In genomic region chr12:23626791-23627190, GRCh38 we compare ENCODE assay signal across 29 cellular contexts.
"Had no signal": no experiment of that assay in that cellular context is flagged by ENCODE, and none has a peak within 500 bp of the region (broad histone marks: within the 10 kb centered on the region; RNA-seq: fewer than 3 reads in every experiment).

No MANE protein-coding gene starts in this region.

- H3K27me3 Mint-ChIP-seq: dendritic cell treated with granulocyte-macrophage colony-stimulating factor and Interleukin-4, amounts not matched to agents 40 ng/mL and 50 ng/mL, for 4 days; effector memory CD8-positive, alpha-beta T cell had no signal

- H3K27ac ChIP-seq: coronary artery, dorsolateral prefrontal cortex, epithelial cell of prostate, esophagus muscularis mucosa, esophagus squamous epithelium, foreskin keratinocyte, gastrocnemius medialis, gastroesophageal sphincter, heart left ventricle, heart right ventricle, hepatocyte had no signal

- H3K4me3 Mint-ChIP-seq: dendritic cell treated with granulocyte-macrophage colony-stimulating factor and Interleukin-4, amounts not matched to agents 40 ng/mL and 50 ng/mL, for 4 days; effector memory CD8-positive, alpha-beta T cell; endodermal cell had no signal

- H3K4me1 ChIP-seq: esophagus muscularis mucosa, esophagus squamous epithelium, foreskin keratinocyte, gastrocnemius medialis, gastroesophageal sphincter, heart left ventricle, heart right ventricle had no signal

- DNase-seq: cortex of kidney; dermis blood vessel endothelial cell; dorsolateral prefrontal cortex; effector CD4-positive, alpha-beta T cell; effector CD8-positive, alpha-beta T cell; effector memory CD4-positive, alpha-beta T cell; effector memory CD8-positive, alpha-beta T cell; endodermal cell; erythroblast; esophagus squamous epithelium; foreskin fibroblast; foreskin melanocyte; gastrocnemius medialis; glutamatergic neuron; head of caudate nucleus; heart left ventricle; heart right ventricle; hippocampal formation had no signal

- H3K9me3 Mint-ChIP-seq: endodermal cell had no signal

- H3K4me2 ChIP-seq: hepatocyte had no signal

- H3K9me3 ChIP-seq: esophagus muscularis mucosa, esophagus squamous epithelium, gastrocnemius medialis, gastroesophageal sphincter, heart left ventricle, heart right ventricle had no signal

- H3K27me3 ChIP-seq: dorsolateral prefrontal cortex, esophagus muscularis mucosa, esophagus squamous epithelium, foreskin keratinocyte, gastrocnemius medialis, gastroesophageal sphincter, heart left ventricle, heart right ventricle, hepatocyte had no signal

- H3K4me3 ChIP-seq: coronary artery, dorsolateral prefrontal cortex, esophagus muscularis mucosa, esophagus squamous epithelium, gastrocnemius medialis, gastroesophageal sphincter, heart left ventricle, heart right ventricle, hepatocyte had no signal

- ATAC-seq: effector memory CD8-positive, alpha-beta T cell; esophagus mucosa; foreskin keratinocyte; gastrocnemius medialis; gastroesophageal sphincter; heart left ventricle; heart right ventricle had no signal

- H3K27ac Mint-ChIP-seq: dendritic cell treated with granulocyte-macrophage colony-stimulating factor and Interleukin-4, amounts not matched to agents 40 ng/mL and 50 ng/mL, for 4 days; effector memory CD8-positive, alpha-beta T cell; endodermal cell had no signal

- H3K36me3 ChIP-seq: esophagus muscularis mucosa, esophagus squamous epithelium, gastrocnemius medialis, gastroesophageal sphincter, heart left ventricle, heart right ventricle had no signal

- H2AFZ ChIP-seq: hepatocyte had no signal

- FAIRE-seq: endometrium, endothelial cell of umbilical vein, frontal cortex had no signal

- H3K79me2 ChIP-seq: hepatocyte had no signal
